ENCODE assay signal across 29 cellular contexts in the genomic region with DNA sequence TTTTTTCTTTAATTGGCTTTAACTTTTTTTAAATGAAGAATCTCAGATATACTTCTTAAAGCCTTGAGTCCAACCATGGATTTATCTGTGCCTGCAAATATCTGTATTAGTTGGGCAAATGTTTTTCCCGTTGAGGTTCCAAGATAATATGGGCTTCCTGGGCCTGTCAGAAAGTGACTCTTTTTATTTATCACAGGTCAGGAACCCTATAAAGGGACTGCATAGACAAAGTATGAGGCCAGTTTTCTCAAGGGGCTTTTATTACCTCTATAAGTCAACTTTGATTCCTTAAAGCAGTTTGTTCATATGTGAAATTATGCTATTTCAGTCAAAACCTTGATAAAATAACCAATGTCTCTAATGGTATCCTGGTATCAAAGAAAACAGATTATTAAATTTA.
"Had no signal": no experiment of that assay in that cellular context is flagged by ENCODE, and none has a peak within 500 bp of the region (broad histone marks: within the 10 kb centered on the region; RNA-seq: fewer than 3 reads in every experiment).

No MANE protein-coding gene starts in this region.

- H3K27ac Mint-ChIP-seq: stimulated activated effector memory CD8-positive, alpha-beta T cell treated with anti-CD3 and anti-CD28 coated beads, Interleukin-12 subunit alpha, Interleukin-12 subunit beta, amount 100 ng/mL, for 72 hours; stimulated activated memory B cell treated with anti-CD40 and anti-IgM and Interleukin-4, amounts not matched to agents 10 μg/mL and 1 μg/mL and 100 μg/mL, for 72 hours; stimulated activated naive B cell treated with anti-CD40 and anti-IgM and Interleukin-4, amounts not matched to agents 10 μg/mL and 1 μg/mL and 100 μg/mL, for 72 hours; stimulated activated naive CD8-positive, alpha-beta T cell treated with anti-CD3 and anti-CD28 coated beads, Interleukin-15, amount 100 ng/mL, for 72 hours; stimulated activated naive CD8-positive, alpha-beta T cell treated with anti-CD3 and anti-CD28 coated beads, Interleukin-15, Interleukin-2, amounts not matched to agents 100 ng/mL and 50 ng/mL, for 24 hours; type B pancreatic cell had no signal

- H3K27me3 ChIP-seq: stomach, suprapubic skin, testis, thyroid gland, tibial artery, tibial nerve, transverse colon, upper lobe of left lung, upper lobe of right lung, uterus, vagina had no signal

- H3K36me3 ChIP-seq: stomach, suprapubic skin, thoracic aorta, thyroid gland, tibial artery, tibial nerve, transverse colon, upper lobe of left lung, upper lobe of right lung, uterus, vagina had no signal

- H3K4me1 Mint-ChIP-seq: stimulated activated effector memory CD8-positive, alpha-beta T cell treated with anti-CD3 and anti-CD28 coated beads, Interleukin-12 subunit alpha, Interleukin-12 subunit beta, amount 100 ng/mL, for 72 hours had no signal

- H3K36me3 Mint-ChIP-seq: stimulated activated effector memory CD8-positive, alpha-beta T cell treated with anti-CD3 and anti-CD28 coated beads, Interleukin-12 subunit alpha, Interleukin-12 subunit beta, amount 100 ng/mL, for 72 hours; stimulated activated memory B cell treated with anti-CD40 and anti-IgM and Interleukin-4, amounts not matched to agents 10 μg/mL and 1 μg/mL and 100 μg/mL, for 72 hours; stimulated activated naive B cell treated with anti-CD40 and anti-IgM and Interleukin-4, amounts not matched to agents 10 μg/mL and 1 μg/mL and 100 μg/mL, for 72 hours; type B pancreatic cell had no signal

- ATAC-seq: stimulated activated effector memory CD8-positive, alpha-beta T cell treated with anti-CD3 and anti-CD28 coated beads, Interleukin-12 subunit alpha, Interleukin-12 subunit beta, amount 100 ng/mL, for 72 hours; stimulated activated memory B cell treated with anti-CD40 and anti-IgM and Interleukin-4, amounts not matched to agents 10 μg/mL and 1 μg/mL and 100 μg/mL, for 72 hours; stimulated activated naive B cell treated with anti-CD40 and anti-IgM and Interleukin-4, amounts not matched to agents 10 μg/mL and 1 μg/mL and 100 μg/mL, for 72 hours; stimulated activated naive CD8-positive, alpha-beta T cell treated with anti-CD3 and anti-CD28 coated beads, Interleukin-15, amount 100 ng/mL, for 72 hours; stimulated activated naive CD8-positive, alpha-beta T cell treated with anti-CD3 and anti-CD28 coated beads, Interleukin-15, Interleukin-2, amounts not matched to agents 100 U/mL and 50 U/mL, for 24 hours; upper lobe of right lung had no signal

- FAIRE-seq: urothelium cell line had no signal

- H3K4me3 Mint-ChIP-seq: stimulated activated effector memory CD8-positive, alpha-beta T cell treated with anti-CD3 and anti-CD28 coated beads, Interleukin-12 subunit alpha, Interleukin-12 subunit beta, amount 100 ng/mL, for 72 hours; stimulated activated memory B cell treated with anti-CD40 and anti-IgM and Interleukin-4, amounts not matched to agents 10 μg/mL and 1 μg/mL and 100 μg/mL, for 72 hours; stimulated activated naive B cell treated with anti-CD40 and anti-IgM and Interleukin-4, amounts not matched to agents 10 μg/mL and 1 μg/mL and 100 μg/mL, for 72 hours; stimulated activated naive CD8-positive, alpha-beta T cell treated with anti-CD3 and anti-CD28 coated beads, Interleukin-15, amount 100 ng/mL, for 72 hours; stimulated activated naive CD8-positive, alpha-beta T cell treated with anti-CD3 and anti-CD28 coated beads, Interleukin-15, Interleukin-2, amounts not matched to agents 100 ng/mL and 50 ng/mL, for 24 hours; type B pancreatic cell had no signal

- H3K9me3 Mint-ChIP-seq: stimulated activated effector memory CD8-positive, alpha-beta T cell treated with anti-CD3 and anti-CD28 coated beads, Interleukin-12 subunit alpha, Interleukin-12 subunit beta, amount 100 ng/mL, for 72 hours; stimulated activated memory B cell treated with anti-CD40 and anti-IgM and Interleukin-4, amounts not matched to agents 10 μg/mL and 1 μg/mL and 100 μg/mL, for 72 hours; stimulated activated naive B cell treated with anti-CD40 and anti-IgM and Interleukin-4, amounts not matched to agents 10 μg/mL and 1 μg/mL and 100 μg/mL, for 72 hours; stimulated activated naive CD8-positive, alpha-beta T cell treated with anti-CD3 and anti-CD28 coated beads, Interleukin-15, amount 100 ng/mL, for 72 hours; stimulated activated naive CD8-positive, alpha-beta T cell treated with anti-CD3 and anti-CD28 coated beads, Interleukin-15, Interleukin-2, amounts not matched to agents 100 ng/mL and 50 ng/mL, for 24 hours; type B pancreatic cell had no signal

- H3K9me3 ChIP-seq: stomach, suprapubic skin, testis, thoracic aorta, thyroid gland, tibial artery, tibial nerve, transverse colon, upper lobe of left lung, upper lobe of right lung, uterus, vagina had no signal

- H3K27me3 Mint-ChIP-seq: stimulated activated memory B cell treated with anti-CD40 and anti-IgM and Interleukin-4, amounts not matched to agents 10 μg/mL and 1 μg/mL and 100 μg/mL, for 72 hours; stimulated activated naive B cell treated with anti-CD40 and anti-IgM and Interleukin-4, amounts not matched to agents 10 μg/mL and 1 μg/mL and 100 μg/mL, for 72 hours; stimulated activated naive CD8-positive, alpha-beta T cell treated with anti-CD3 and anti-CD28 coated beads, Interleukin-15, amount 100 ng/mL, for 72 hours; stimulated activated naive CD8-positive, alpha-beta T cell treated with anti-CD3 and anti-CD28 coated beads, Interleukin-15, Interleukin-2, amounts not matched to agents 100 ng/mL and 50 ng/mL, for 24 hours; type B pancreatic cell had no signal

- DNase-seq: stimulated activated CD4-positive, alpha-beta T cell treated with anti-CD3 and anti-CD28 coated beads, Interleukin-2, amount 100 ng/mL, for 48 hours; stimulated activated CD4-positive, alpha-beta T cell treated with anti-CD3 and anti-CD28 coated beads, Interleukin-4, amount 100 ng/mL, for 1 hour; stimulated activated CD4-positive, alpha-beta T cell treated with anti-CD3 and anti-CD28 coated beads, Interleukin-4, amount 100 ng/mL, for 24 hours; stimulated activated CD4-positive, alpha-beta T cell treated with anti-CD3 and anti-CD28 coated beads, Interleukin-4, amount 100 ng/mL, for 4 hours; stimulated activated CD8-positive, alpha-beta memory T cell treated with anti-CD3 and anti-CD28 coated beads, Interleukin-4, amount 100 ng/mL, for 48 hours; stimulated activated naive B cell treated with anti-CD40 and anti-IgM and Interleukin-4, amounts not matched to agents 10 μg/mL and 1 μg/mL and 100 μg/mL, for 72 hours; stimulated activated naive CD4-positive, alpha-beta T cell; stimulated activated naive CD4-positive, alpha-beta T cell treated with Interleukin-2 at 50 U/mL for 16 hours; stimulated activated naive CD8-positive, alpha-beta T cell treated with anti-CD3 and anti-CD28 coated beads, Interleukin-15, amount 100 ng/mL, for 72 hours; stimulated activated naive CD8-positive, alpha-beta T cell treated with anti-CD3 and anti-CD28 coated beads, Interleukin-15, Interleukin-2, amounts not matched to agents 100 U/mL and 50 U/mL, for 24 hours; stomach; substantia nigra; testis; thyroid gland; tibial artery; transverse colon; trophoblast cell; upper lobe of left lung; upper lobe of right lung; uterus had no signal

- H3K4me1 ChIP-seq: stomach, testis, thyroid gland, tibial artery, upper lobe of left lung, upper lobe of right lung, uterus, vagina had no signal

- H3K4me3 ChIP-seq: stomach, suprapubic skin, testis, thoracic aorta, thyroid gland, tibial artery, tibial nerve, transverse colon, upper lobe of left lung, upper lobe of right lung, uterus, vagina had no signal

- H3K27ac ChIP-seq: stomach, suprapubic skin, testis, thoracic aorta, thyroid gland, tibial artery, tibial nerve, transverse colon, upper lobe of left lung, upper lobe of right lung, uterus, vagina had no signal
